ENCODE assay signal across 9 cellular contexts in the genomic region with DNA sequence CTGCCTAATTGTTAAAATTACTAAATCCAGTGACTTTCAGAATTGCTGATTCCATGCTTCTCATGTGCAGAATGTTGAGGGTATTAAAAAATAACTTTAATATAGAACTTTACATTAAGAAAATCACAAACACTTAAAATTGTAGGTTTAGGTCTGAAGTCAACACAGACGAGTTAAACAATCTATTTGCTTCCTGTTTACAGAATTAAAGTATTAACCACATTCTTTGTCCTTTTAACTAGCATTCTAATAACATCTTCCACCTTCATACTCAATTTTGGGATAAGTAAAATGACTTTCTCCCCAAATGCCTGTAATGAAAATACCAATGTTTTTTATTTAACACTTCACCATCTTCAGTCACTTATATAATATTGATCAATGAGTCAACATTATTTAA. TPM values are rescaled to one million over a fixed set of nuclear protein-coding genes. Genes with fewer than 3 reads are reported as not detected.
DNase-seq lines count a peak whose midpoint lies in the region; ATAC-seq and TF ChIP-seq lines count a peak whose summit lies in the region.
"Had no signal": no experiment of that assay in that cellular context is flagged by ENCODE, and none has a peak within 500 bp of the region (broad histone marks: within the 10 kb centered on the region; RNA-seq: fewer than 3 reads in every experiment).

No MANE protein-coding gene starts in this region.

- H3K4me1 ChIP-seq in RWPE2 (ENCODE audit: insufficient read depth, poor library complexity, severe bottlenecking), result peaks cover 38% of the 10 kb centered on the region
- peaks cover 21 to 85% (median 30%) of the 10 kb centered on the region in 3 donors for H3K4me1 ChIP-seq in esophagus squamous epithelium
- H3K4me1 ChIP-seq in ovary (ENCODE audit: insufficient read depth), result peaks cover 12% of the 10 kb centered on the region

- CTCF ChIA-PET in Calu3 (lab: Charles Lee), result interaction anchor here (2.3 to 2.5 kb wide), 2 partner anchors 11 to 53 kb away, joined by 7 to 8 read pairs; no protein-coding TSS in a partner anchor

- peak overlapping the region; percentile 98 for H3K4me3 Mint-ChIP-seq in Calu3 (ENCODE audit: low read depth, unreplicated experiment)

- peaks cover 44% of the 10 kb centered on the region for H3K4me1 Mint-ChIP-seq in Calu3 (ENCODE audit: low read depth, unreplicated experiment)

- 0 to 7% methylated on average over 1 of the region's 1 CpG for WGBS in esophagus squamous epithelium, 2 donors
- WGBS in ovary, 3 donors, result 9 to 25% (median 13%) methylated on average over 1 of the region's 1 CpG

- H3K4me3 ChIP-seq in RWPE2 (ENCODE audit: severe bottlenecking) (peak overlapping the region; percentile 83), esophagus squamous epithelium (peak overlapping the region; percentile 72 to 98 (median 94)), ovary (peak overlapping the region; percentile 3)

- DNase-seq in Calu3, result no peak
- no peak for DNase-seq in RWPE2 (ENCODE audit: low spot score)
- no peak for DNase-seq in esophagus squamous epithelium (lab: John Stamatoyannopoulos, UW)
- no peak for DNase-seq in ovary
- no peak for DNase-seq in stimulated activated CD4-positive, alpha-beta T cell treated with anti-CD3 and anti-CD28 coated beads, Interleukin-15, amount 100 ng/mL, for 24 hours
- no peak for DNase-seq in NCI-H526 treated with DMSO at 0.1 percent for 48 hours (lab: John Stamatoyannopoulos, UW)
- DNase-seq in activated CD4-positive, CD25-positive, alpha-beta regulatory T cell (lab: John Stamatoyannopoulos, UW), result no peak
- DNase-seq in NCI-H2227 treated with DMSO at 0.1 percent for 48 hours (lab: John Stamatoyannopoulos, UW), result no peak
- DNase-seq: NCI-H524 had no signal

- intact Hi-C loops in Calu3 (cut with micrococcal nuclease; ENCODE audit: unreplicated experiment), result no loop called here
- intact Hi-C loops in esophagus squamous epithelium (cut with DNase I), result no loop called here
- intact Hi-C loops in ovary (cut with DNase I), result loop anchor here in 1 of 4 donors (5.0 kb wide), 1 partner anchor 608 kb away; a partner anchor contains a TSS

- H3K27ac ChIP-seq in RWPE2 (ENCODE audit: poor library complexity, severe bottlenecking), result peak overlapping the region; percentile 95
- peak overlapping the region; percentile 66 to 98 (median 96) for H3K27ac ChIP-seq in esophagus squamous epithelium
- no peak overlapping the region for H3K27ac ChIP-seq in ovary

- H3K27ac Mint-ChIP-seq in Calu3 (ENCODE audit: unreplicated experiment), result peak overlapping the region; percentile 97

- H3K36me3 Mint-ChIP-seq in Calu3 (ENCODE audit: insufficient read depth, unreplicated experiment), result peaks cover 98% of the 10 kb centered on the region

- no peaks in the 10 kb centered on the region for H3K27me3 Mint-ChIP-seq in Calu3 (ENCODE audit: unreplicated experiment)

- TF ChIP-seq POLR2A in esophagus squamous epithelium (IDR thresholded peaks at IDR 0.05) (no peak), ovary (IDR thresholded peaks at IDR 0.05) (no peak)

- H3K9me3 ChIP-seq in RWPE2 (ENCODE audit: severe bottlenecking) (no peaks in the 10 kb centered on the region), esophagus squamous epithelium (no peaks in the 10 kb centered on the region), ovary (no peaks in the 10 kb centered on the region)

- no peak for ATAC-seq in RWPE2 (ENCODE audit: low read depth)

- TF ChIP-seq EP300 in ovary (IDR thresholded peaks at IDR 0.05), result no peak

- no peak for TF ChIP-seq CTCF in Calu3 (IDR thresholded peaks at IDR 0.05; ENCODE audit: unreplicated experiment)
- TF ChIP-seq CTCF in RWPE2 (IDR thresholded peaks at IDR 0.05; ENCODE audit: poor library complexity, severe bottlenecking), result no peak
- no peak for TF ChIP-seq CTCF in esophagus squamous epithelium (IDR thresholded peaks at IDR 0.05)
- TF ChIP-seq CTCF in ovary (IDR thresholded peaks at IDR 0.05), result no peak

- BruUV-seq in Calu3 (replicated peaks; lab: Mats Ljungman, UMichigan), result TSS peak; percentile 27

- no peaks in the 10 kb centered on the region for H3K9me3 Mint-ChIP-seq in Calu3 (ENCODE audit: low read depth, unreplicated experiment)

- peaks cover 58% of the 10 kb centered on the region for H3K36me3 ChIP-seq in RWPE2 (ENCODE audit: low read depth)
- no peaks in the 10 kb centered on the region for H3K36me3 ChIP-seq in esophagus squamous epithelium
- no peaks in the 10 kb centered on the region for H3K36me3 ChIP-seq in ovary

- H3K27me3 ChIP-seq in RWPE2 (ENCODE audit: insufficient read depth, poor library complexity, severe bottlenecking), result no peaks in the 10 kb centered on the region
- no peaks in the 10 kb centered on the region for H3K27me3 ChIP-seq in esophagus squamous epithelium
- no peaks in the 10 kb centered on the region for H3K27me3 ChIP-seq in ovary

RNA-seq across cellular contexts. Expression of a gene that starts 2.2 kb away (rescaled TPM):
- total RNA-seq in Calu3 (2022) (1,388 and 1,455 TPM in 2 replicates), esophagus squamous epithelium (100 to 1,000 TPM in 3 of 4 donors, 10 to 100 TPM in 1; 70.5 to 323 (median 161) TPM), ovary (100 to 1,000 TPM; 230 to 350 (median 276) TPM)
- 100 to 1,000 TPM; 207 to 517 TPM for polyA plus RNA-seq in ovary

Comparison
In these comparisons a context has a peak if more than half of its experiments do, and no peak if none do; other contexts are left out.
1. H3K27ac ChIP-seq: peak in RWPE2 (single experiment) and esophagus squamous epithelium (4 of 4); none in ovary (0 of 2).
2. H3K4me3 ChIP-seq: peak in every context shown above with its lines; median percentile 94 in esophagus squamous epithelium; 83 in RWPE2; 3 in ovary.